In the genomic region with DNA sequence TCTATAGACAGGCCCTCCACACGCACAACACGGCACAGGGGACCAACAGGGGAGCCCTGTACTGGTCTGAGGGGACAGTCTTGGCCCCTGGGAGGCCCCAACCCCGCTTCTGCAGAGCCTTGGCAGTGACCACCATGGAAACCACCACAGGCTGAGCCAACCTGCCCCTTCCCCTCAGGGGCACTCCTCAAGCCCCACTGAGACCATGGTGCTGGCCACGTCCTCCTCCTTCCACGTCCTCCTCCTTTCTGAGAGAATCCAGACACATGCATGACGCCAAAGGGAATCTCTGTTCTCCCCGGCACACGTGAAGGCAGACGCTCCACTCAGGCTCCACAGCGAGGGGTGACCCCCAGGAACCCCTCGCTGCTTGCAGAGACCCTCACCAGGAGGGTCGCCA, we compare ENCODE assay signal across 10 cellular contexts. TPM values are rescaled to one million over a fixed set of nuclear protein-coding genes. Genes with fewer than 3 reads are reported as not detected.
A peak's percentile ranks its signal among the peaks of the same experiment; 100 is the strongest.
DNase-seq lines count a peak whose midpoint lies in the region; ATAC-seq and TF ChIP-seq lines count a peak whose summit lies in the region.
"Had no signal": no experiment of that assay in that cellular context is flagged by ENCODE, and none has a peak within 500 bp of the region (broad histone marks: within the 10 kb centered on the region; RNA-seq: fewer than 3 reads in every experiment).

No MANE protein-coding gene starts in this region.

- CTCF ChIA-PET in MCF 10A (lab: Yijun Ruan, JAX) (no interaction called here), GM10248 (lab: Yijun Ruan, JAX) (interaction anchor here (0.8 kb wide), 1 partner anchor 105 kb away, joined by 3 read pairs; no protein-coding TSS in a partner anchor)

- H3K36me3 Mint-ChIP-seq in MCF 10A (ENCODE audit: insufficient read depth, unreplicated experiment) (peaks cover 57% of the 10 kb centered on the region), naive B cell (peaks cover 9 to 13% of the 10 kb centered on the region in 2 donors)

- H3K4me3 ChIP-seq in AG10803 (ENCODE audit: low read length): peak overlapping the region; percentile 78
- peak overlapping the region; percentile 74 for H3K4me3 ChIP-seq in HFF-Myc (replicated peaks; ENCODE audit: low read depth, low read length)
- no peak overlapping the region for H3K4me3 ChIP-seq in BE2C (ENCODE audit: low read depth, low read length)

- H3K4me1 Mint-ChIP-seq in MCF 10A (ENCODE audit: insufficient read depth, unreplicated experiment) (peaks cover 19% of the 10 kb centered on the region), naive B cell (peaks cover 41 to 67% (median 49%) of the 10 kb centered on the region in 3 donors)

- no peak for DNase-seq in AG10803 (ENCODE audit: low read depth)
- no peak for DNase-seq in HFF-Myc (ENCODE audit: extremely low read depth, low read depth)
- DNase-seq in MCF 10A (ENCODE audit: unreplicated experiment): no peak
- no peak for DNase-seq in naive B cell
- no peak for DNase-seq in GM10248 (ENCODE audit: extremely low spot score)
- no peak for DNase-seq in stimulated activated CD4-positive, alpha-beta T cell treated with anti-CD3 and anti-CD28 coated beads, Interleukin-12 subunit alpha, Interleukin-12 subunit beta, amount 100 ng/mL, for 4 hours
- no peak for DNase-seq in GM03348 (ENCODE audit: low spot score)
- no peak for DNase-seq in BE2C
- DNase-seq: NCI-H345; stimulated activated CD4-positive, alpha-beta T cell treated with anti-CD3 and anti-CD28 coated beads, Interleukin-4, amount 100 ng/mL, for 1 hour had no signal

- intact Hi-C loops in MCF 10A (cut with micrococcal nuclease): no loop called here

- BruUV-seq in MCF 10A (replicated peaks; lab: Mats Ljungman, UMichigan): no TSS peak

- H3K4me3 Mint-ChIP-seq in MCF 10A (ENCODE audit: unreplicated experiment) (peak overlapping the region; percentile 83), naive B cell (peak overlapping the region; percentile 19 to 91 (median 76))

- POLR2A ChIA-PET in MCF 10A (lab: Yijun Ruan, JAX): interaction anchor here (0.6 to 3.1 kb wide), 2 partner anchors 31 to 52 kb away, joined by 4 to 31 read pairs; no protein-coding TSS in a partner anchor
- POLR2A ChIA-PET in GM10248 (lab: Yijun Ruan, JAX): interaction anchor here (1.2 kb wide), 1 partner anchor 8 kb away, joined by 5 read pairs; no protein-coding TSS in a partner anchor

- H3K9me3 Mint-ChIP-seq in MCF 10A (ENCODE audit: unreplicated experiment): no peaks in the 10 kb centered on the region
- H3K9me3 Mint-ChIP-seq in naive B cell: no peaks in the 10 kb centered on the region

- H3K36me3 ChIP-seq in BE2C: peaks cover 57% of the 10 kb centered on the region

- H3K9me3 ChIP-seq in BE2C: no peaks in the 10 kb centered on the region

- H3K4me1 ChIP-seq in BE2C: no peaks in the 10 kb centered on the region

- H3K27me3 ChIP-seq in BE2C: no peaks in the 10 kb centered on the region

- H3K27ac Mint-ChIP-seq in MCF 10A (ENCODE audit: low read depth, unreplicated experiment) (no peak overlapping the region), naive B cell (peak overlapping the region in 2 of 6 donors; percentile 49 to 85)

- H3K27me3 Mint-ChIP-seq in MCF 10A (ENCODE audit: insufficient read depth, unreplicated experiment): no peaks in the 10 kb centered on the region
- no peaks in the 10 kb centered on the region for H3K27me3 Mint-ChIP-seq in naive B cell

- no peak for ATAC-seq in naive B cell (ENCODE audit: low read depth in 2 of 2)

- TF ChIP-seq CTCF in AG10803 (conservative IDR thresholded peaks at IDR 0.05; ENCODE audit: low read length) (no peak), HFF-Myc (IDR thresholded peaks at IDR 0.05; ENCODE audit: low read depth, low read length, missing control alignments) (no peak), MCF 10A (IDR thresholded peaks at IDR 0.05; ENCODE audit: unreplicated experiment) (no peak), GM10248 (IDR thresholded peaks at IDR 0.05; ENCODE audit: control extremely low read depth, extremely low read depth, low read depth, missing control alignments) (no peak), BE2C (IDR thresholded peaks at IDR 0.05; ENCODE audit: low read depth, low read length) (no peak)

RNA-seq across cellular contexts. Expression of gene BRD1, which starts 2.7 kb away (rescaled TPM):
- total RNA-seq in MCF 10A (2022): 40.7 and 48.1 TPM in 2 replicates
- polyA plus RNA-seq in naive B cell (ENCODE audit: low read depth in 6 of 6): 1 to 10 TPM in 5 of 6 donors, under 1 TPM in 1; 0.23 to 3.0 (median 1.8) TPM
- 61.6 TPM for polyA plus RNA-seq in BE2C (2012; ENCODE audit: insufficient read depth, insufficient read length, low read depth)

RNA-seq across cellular contexts. Expression of gene ZBED4, which starts 28.7 kb away (rescaled TPM):
- 15.9 and 16.4 TPM in 2 replicates for total RNA-seq in MCF 10A (2022)
- polyA plus RNA-seq in naive B cell (ENCODE audit: low read depth in 6 of 6): 10 to 100 TPM in 1 of 6 donors, 1 to 10 TPM in 5; 3.8 to 10.3 (median 6.1) TPM
- 31.0 TPM for polyA plus RNA-seq in BE2C (2012; ENCODE audit: insufficient read depth, insufficient read length, low read depth)
